Comparison of ENCODE assay signal across 1 cellular context in the genomic region with DNA sequence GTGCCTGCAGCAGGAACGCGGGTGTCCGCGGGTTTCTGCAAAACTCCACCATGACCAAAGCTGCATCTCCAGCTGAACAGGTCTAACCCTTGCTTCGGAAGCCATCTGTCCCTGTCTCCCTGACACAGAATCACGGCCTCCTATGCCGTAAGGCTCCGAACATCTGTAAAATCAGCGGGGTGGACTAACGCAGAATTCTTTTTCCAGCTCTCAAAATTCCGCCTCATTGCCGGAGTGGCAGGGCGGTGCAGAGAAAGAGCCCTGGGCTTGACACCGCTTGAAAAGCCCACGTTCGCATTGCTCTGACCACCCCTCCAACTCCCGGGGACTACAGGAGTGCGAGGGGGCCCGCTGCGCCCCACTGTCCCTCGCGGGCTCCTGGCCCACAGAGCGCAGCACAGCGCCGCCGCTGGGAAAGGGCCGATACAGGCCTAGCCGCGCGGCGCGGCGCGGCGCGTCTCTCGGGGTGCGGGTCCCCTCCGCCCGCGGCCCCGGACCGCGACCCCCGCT.
A peak's percentile ranks its signal among the peaks of the same experiment; 100 is the strongest.
TF ChIP-seq lines count a peak whose summit lies in the region.

No MANE protein-coding gene starts in this region.

TF ChIP-seq in A549, 52 proteins besides CTCF, POLR2A, EP300 and RAD21 (continued from another document):
- TF ChIP-seq GATA3 (IDR thresholded peaks at IDR 0.05; ENCODE audit: borderline replicate concordance): 0 out of 2 replicates have a peak, but pooled peaks have one; percentile 2
